34 cellular contexts compared by ENCODE assay signal in the genomic region with DNA sequence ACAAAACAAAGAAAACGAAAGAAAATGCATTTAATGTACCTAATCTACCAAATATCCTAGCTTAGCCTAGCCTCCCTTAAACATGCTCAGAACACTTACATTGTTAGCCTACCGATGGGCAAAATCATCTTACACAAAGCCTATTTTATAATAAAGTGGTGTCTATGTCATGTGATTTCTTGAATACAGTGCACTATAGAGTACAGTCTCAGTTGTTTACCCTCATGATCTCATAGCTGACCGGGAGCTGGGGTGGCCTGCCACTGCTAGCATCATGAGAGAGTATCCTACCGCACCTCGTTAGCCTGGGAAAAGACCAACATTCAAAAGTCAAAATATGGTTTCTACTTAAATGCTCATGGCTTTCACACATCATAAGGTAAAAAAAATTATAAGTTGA.
"Had no signal": no experiment of that assay in that cellular context is flagged by ENCODE, and none has a peak within 500 bp of the region (broad histone marks: within the 10 kb centered on the region; RNA-seq: fewer than 3 reads in every experiment).

No MANE protein-coding gene starts in this region.

- H3K9me3 ChIP-seq: adrenal gland, body of pancreas, breast epithelium had no signal

- DNase-seq: activated CD4-positive, alpha-beta memory T cell treated with anti-CD3 and anti-CD28 coated beads for 36 hours; activated CD4-positive, alpha-beta T cell treated with anti-CD3 and anti-CD28 coated beads for 36 hours; activated CD4-positive, alpha-beta T cell treated with anti-CD3 and anti-CD28 coated beads, Interleukin-2, amount 10 ng/mL, durations not matched to agents 7 days and 5 days; activated CD8-positive, alpha-beta memory T cell treated with anti-CD3 and anti-CD28 coated beads, Interleukin-2, amount 50 U/mL, for 4 hours; activated gamma-delta T cell treated with Interleukin-2 at 50 U/mL for 16 hours; activated naive CD4-positive, alpha-beta T cell treated with anti-CD3 and anti-CD28 coated beads for 36 hours; activated T-cell treated with anti-CD3 and anti-CD28 coated beads for 4 hours; activated T-cell treated with anti-CD3 and anti-CD28 coated beads, Interleukin-2, amount 50 U/mL, for 4 hours; adrenal gland; body of pancreas; MM.1S; MV-4-11; NCI-H1092; NCI-H1417; NCI-H146; NCI-H187; NCI-H2029 treated with DMSO at 0.1 percent for 48 hours; NCI-H2107; NCI-H2171; NCI-H510A; NCI-H526; NCI-H748 treated with DMSO at 0.1 percent for 48 hours; NK-92 treated with Interleukin-12 subunit alpha and Interleukin-12 subunit beta, amount 100 ng/mL, for 24 hours; PC-9; T1000 had no signal

- H2AFZ ChIP-seq: PC-9 had no signal

- ATAC-seq: activated CD4-positive, alpha-beta T cell treated with anti-CD3 and anti-CD28 coated beads for 36 hours; activated CD4-positive, CD25-positive, alpha-beta regulatory T cell treated with anti-CD3 and anti-CD28 coated beads, Interleukin-2, amount 50 U/mL, for 24 hours; activated naive CD4-positive, alpha-beta T cell treated with anti-CD3 and anti-CD28 coated beads, Interleukin-2, amount 50 U/mL, for 72 hours; activated T-cell treated with anti-CD3 and anti-CD28 coated beads, Interleukin-2, amount 50 U/mL, for 4 hours; body of pancreas; Right ventricle myocardium inferior had no signal

- H3K27ac ChIP-seq: adrenal gland, body of pancreas, breast epithelium, PC-9, RWPE1, SK-N-MC had no signal

- H3K4me2 ChIP-seq: PC-9 had no signal

- H3K27me3 ChIP-seq: body of pancreas, breast epithelium had no signal

- H3K4me3 Mint-ChIP-seq: activated CD4-positive, alpha-beta memory T cell treated with anti-CD3 and anti-CD28 coated beads for 36 hours; activated CD4-positive, alpha-beta T cell treated with anti-CD3 and anti-CD28 coated beads for 36 hours; activated CD4-positive, alpha-beta T cell treated with anti-CD3 and anti-CD28 coated beads, Interleukin-2, amount 10 ng/mL, durations not matched to agents 7 days and 5 days; activated naive CD4-positive, alpha-beta T cell treated with anti-CD3 and anti-CD28 coated beads for 36 hours; activated T-cell treated with anti-CD3 and anti-CD28 coated beads, Interleukin-2, amount 50 U/mL, for 4 hours; activated T-helper 1 cell treated with anti-CD3 and anti-CD28 coated beads, Interleukin-12 subunit alpha, Interleukin-12 subunit beta, Interleukin-2, Interleukin-4 antibody, amounts not matched to agents 30 ng/mL and 10 ng/mL and 1 ng/mL, durations not matched to agents 14 hours and 24 hours and 36 hours had no signal

- H3K4me1 ChIP-seq: adrenal gland, body of pancreas, breast epithelium had no signal

- H3K27ac Mint-ChIP-seq: activated CD4-positive, alpha-beta memory T cell treated with anti-CD3 and anti-CD28 coated beads for 36 hours; activated CD4-positive, alpha-beta T cell treated with anti-CD3 and anti-CD28 coated beads for 36 hours; activated CD4-positive, alpha-beta T cell treated with anti-CD3 and anti-CD28 coated beads, Interleukin-2, amount 10 ng/mL, durations not matched to agents 7 days and 5 days; activated naive CD4-positive, alpha-beta T cell treated with anti-CD3 and anti-CD28 coated beads for 36 hours; activated naive CD4-positive, alpha-beta T cell treated with anti-CD3 and anti-CD28 coated beads, Interleukin-2, amount 50 U/mL, for 72 hours; activated T-helper 1 cell treated with anti-CD3 and anti-CD28 coated beads, Interleukin-12 subunit alpha, Interleukin-12 subunit beta, Interleukin-2, Interleukin-4 antibody, amounts not matched to agents 30 ng/mL and 10 ng/mL and 1 ng/mL, durations not matched to agents 14 hours and 24 hours and 36 hours had no signal

- H3K27me3 Mint-ChIP-seq: activated CD4-positive, alpha-beta memory T cell treated with anti-CD3 and anti-CD28 coated beads for 36 hours; activated CD4-positive, alpha-beta T cell treated with anti-CD3 and anti-CD28 coated beads for 36 hours; activated CD4-positive, alpha-beta T cell treated with anti-CD3 and anti-CD28 coated beads, Interleukin-2, amount 10 ng/mL, durations not matched to agents 7 days and 5 days had no signal

- H3K9me3 Mint-ChIP-seq: activated T-helper 1 cell treated with anti-CD3 and anti-CD28 coated beads, Interleukin-12 subunit alpha, Interleukin-12 subunit beta, Interleukin-2, Interleukin-4 antibody, amounts not matched to agents 30 ng/mL and 10 ng/mL and 1 ng/mL, durations not matched to agents 14 hours and 24 hours and 36 hours had no signal

- H3K36me3 ChIP-seq: adrenal gland, breast epithelium had no signal

- H3K4me3 ChIP-seq: adrenal gland, body of pancreas, breast epithelium, PC-9, SK-N-MC had no signal

- FAIRE-seq: astrocyte, RCC 7860 had no signal
